21 cellular contexts compared by ENCODE assay signal in the genomic region with DNA sequence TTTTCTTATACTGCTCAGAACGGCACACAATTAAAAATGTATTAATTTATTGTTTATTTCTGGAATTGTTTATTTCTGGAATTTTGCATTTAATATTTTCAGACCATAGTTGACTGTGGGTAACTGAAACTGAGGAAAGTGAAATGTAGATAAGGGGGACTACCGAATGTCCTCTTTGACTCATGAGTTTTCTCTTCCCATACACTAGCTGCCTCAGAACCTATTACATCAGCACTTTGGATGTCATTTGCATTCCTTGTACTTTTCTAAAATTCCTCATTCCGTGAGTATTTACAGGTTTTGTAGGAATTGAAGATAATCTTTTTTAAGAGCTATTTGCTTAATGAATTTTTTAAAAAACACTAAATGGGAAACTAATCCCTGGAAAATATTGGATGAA. TPM values are rescaled to one million over a fixed set of nuclear protein-coding genes. Genes with fewer than 3 reads are reported as not detected.
DNase-seq lines count a peak whose midpoint lies in the region; ATAC-seq and TF ChIP-seq lines count a peak whose summit lies in the region.
"Had no signal": no experiment of that assay in that cellular context is flagged by ENCODE, and none has a peak within 500 bp of the region (broad histone marks: within the 10 kb centered on the region; RNA-seq: fewer than 3 reads in every experiment).

No MANE protein-coding gene starts in this region.

- DNase-seq in AG08396 (ENCODE audit: low spot score) (peak; percentile 14), adipocyte (ENCODE audit: low read depth) (peak; percentile 46), fibroblast of the aortic adventitia (ENCODE audit: low read depth) (peak; percentile 86), mucosa of descending colon (no peak), dermis blood vessel endothelial cell (no peak), SW480 (ENCODE audit: low spot score) (no peak)
- DNase-seq: activated CD8-positive, alpha-beta memory T cell treated with anti-CD3 and anti-CD28 coated beads for 24 hours; aorta; Calu3; effector CD4-positive, alpha-beta T cell; foreskin keratinocyte; left lung; MM.1S; naive B cell; NCI-H1930; stimulated activated naive CD8-positive, alpha-beta T cell treated with anti-CD3 and anti-CD28 coated beads, Interleukin-15, amount 100 ng/mL, for 72 hours; T-cell had no signal

- no peak for TF ChIP-seq CTCF in fibroblast of the aortic adventitia (IDR thresholded peaks at IDR 0.05; ENCODE audit: insufficient read depth, low read length)
- TF ChIP-seq CTCF in mucosa of descending colon (IDR thresholded peaks at IDR 0.05), result no peak

- H3K9me3 ChIP-seq in adipocyte (ENCODE audit: control insufficient read depth, low read length) (no peaks in the 10 kb centered on the region), mucosa of descending colon (no peaks in the 10 kb centered on the region)
- H3K9me3 ChIP-seq: left lung, vagina had no signal

- peaks cover 25% of the 10 kb centered on the region for H3K4me1 ChIP-seq in adipocyte (ENCODE audit: control insufficient read depth, insufficient read depth, low read length)
- no peaks in the 10 kb centered on the region for H3K4me1 ChIP-seq in mucosa of descending colon (ENCODE audit: low read depth)
- H3K4me1 ChIP-seq: vagina had no signal

- intact Hi-C loops in mucosa of descending colon (cut with DNase I, micrococcal nuclease), result no loop called here

- peak; percentile 54 for ATAC-seq in GM21619 (IDR thresholded peaks at IDR 0.05; ENCODE audit: unreplicated experiment)
- ATAC-seq in mucosa of descending colon, result no peak
- ATAC-seq in HG03469 (IDR thresholded peaks at IDR 0.05; ENCODE audit: unreplicated experiment), result no peak
- ATAC-seq: activated T-helper 17 cell treated with anti-CD3 and anti-CD28 coated beads, Interleukin-2, amount 50 U/mL, for 72 hours; foreskin keratinocyte; left lung; stimulated activated naive CD8-positive, alpha-beta T cell treated with anti-CD3 and anti-CD28 coated beads, Interleukin-15, amount 100 ng/mL, for 72 hours; T-cell had no signal

- H3K36me3 ChIP-seq in adipocyte (ENCODE audit: control insufficient read depth, insufficient read depth, low read length, severe bottlenecking) (no peaks in the 10 kb centered on the region), mucosa of descending colon (ENCODE audit: low read depth) (no peaks in the 10 kb centered on the region)
- H3K36me3 ChIP-seq: left lung, vagina had no signal

- H3K4me3 ChIP-seq in adipocyte (ENCODE audit: low read length) (no peak overlapping the region), fibroblast of the aortic adventitia (ENCODE audit: low read depth, low read length) (no peak overlapping the region), mucosa of descending colon (no peak overlapping the region)
- H3K4me3 ChIP-seq: left lung, vagina had no signal

- no peaks in the 10 kb centered on the region for H3K27me3 ChIP-seq in adipocyte (replicated peaks; ENCODE audit: control insufficient read depth, insufficient read depth, low read length)
- H3K27me3 ChIP-seq: foreskin keratinocyte, left lung, vagina had no signal

- H3K9ac ChIP-seq in adipocyte (ENCODE audit: low read length), result no peak overlapping the region

RNA-seq across cellular contexts. Expression of a gene that starts 29.8 kb away (rescaled TPM):
- total RNA-seq in fibroblast of the aortic adventitia (ENCODE audit: low replicate concordance) (8.7 and 17.4 TPM in 2 replicates), mucosa of descending colon (10 to 100 TPM; 15.9 to 28.7 (median 21.5) TPM), dermis blood vessel endothelial cell (21.0 and 25.4 TPM in 2 replicates)

Comparison
In these comparisons a context has a peak if more than half of its experiments do, and no peak if none do; other contexts are left out.
1. DNase-seq: peak in AG08396 (single experiment), adipocyte (single experiment) and fibroblast of the aortic adventitia (single experiment); none in mucosa of descending colon (0 of 3), dermis blood vessel endothelial cell (single experiment) and SW480 (single experiment).